ENCODE assay signal across 26 cellular contexts in genomic region chr13:90201198-90201597, GRCh38.
DNase-seq lines count a peak whose midpoint lies in the region; ATAC-seq and TF ChIP-seq lines count a peak whose summit lies in the region.
"Had no signal": no experiment of that assay in that cellular context is flagged by ENCODE, and none has a peak within 500 bp of the region (broad histone marks: within the 10 kb centered on the region; RNA-seq: fewer than 3 reads in every experiment).

No MANE protein-coding gene starts in this region.

- peaks cover 26% of the 10 kb centered on the region for H3K9me3 Mint-ChIP-seq in activated CD8-positive, alpha-beta T cell treated with anti-CD3 and anti-CD28 coated beads, Interleukin-2, amount 10 ng/mL, durations not matched to agents 7 days and 5 days (ENCODE audit: insufficient read depth)

- CTCF ChIA-PET in activated CD8-positive, alpha-beta T cell treated with anti-CD3 and anti-CD28 coated beads, Interleukin-2, amount 10 ng/mL, durations not matched to agents 7 days and 5 days (lab: Charles Lee) = no interaction called here

- H3K36me3 Mint-ChIP-seq in activated CD8-positive, alpha-beta T cell treated with anti-CD3 and anti-CD28 coated beads, Interleukin-2, amount 10 ng/mL, durations not matched to agents 7 days and 5 days (ENCODE audit: low read depth) = no peaks in the 10 kb centered on the region
- H3K36me3 Mint-ChIP-seq: activated naive CD8-positive, alpha-beta T cell had no signal

- H3K27ac Mint-ChIP-seq in activated CD8-positive, alpha-beta T cell treated with anti-CD3 and anti-CD28 coated beads, Interleukin-2, amount 10 ng/mL, durations not matched to agents 7 days and 5 days = no peak overlapping the region
- H3K27ac Mint-ChIP-seq: activated naive CD8-positive, alpha-beta T cell; T-helper 17 cell had no signal

- ATAC-seq in activated CD8-positive, alpha-beta T cell treated with anti-CD3 and anti-CD28 coated beads, Interleukin-2, amount 10 ng/mL, durations not matched to agents 7 days and 5 days = no peak
- ATAC-seq: A549, T-helper 17 cell had no signal

- H3K4me1 ChIP-seq in ACC112 (ENCODE audit: control insufficient read depth, insufficient read depth, low read length, unreplicated experiment) = no peaks in the 10 kb centered on the region
- H3K4me1 ChIP-seq in osteoblast (ENCODE audit: insufficient read depth, low read length) = no peaks in the 10 kb centered on the region
- H3K4me1 ChIP-seq: A549, esophagus squamous epithelium, SJCRH30, tibial nerve had no signal

- no peaks in the 10 kb centered on the region for H3K9me3 ChIP-seq in osteoblast (ENCODE audit: low read depth, low read length)
- H3K9me3 ChIP-seq: A549, esophagus squamous epithelium, neutrophil, SJCRH30, tibial nerve had no signal

- H3K4me3 ChIP-seq in ACC112 (ENCODE audit: low read depth, low read length) (no peak overlapping the region), epithelial cell of esophagus (ENCODE audit: low read length) (no peak overlapping the region), osteoblast (ENCODE audit: insufficient read depth, low read length) (no peak overlapping the region)
- H3K4me3 ChIP-seq: A549, esophagus squamous epithelium, SJCRH30, tibial nerve had no signal

- DNase-seq in HT1080 (ENCODE audit: low read depth) (peak; percentile 36), epithelial cell of esophagus (ENCODE audit: low read depth) (peak; percentile 49), kidney tubule cell (ENCODE audit: low spot score) (peak; percentile 17), NCI-H128 (lab: John Stamatoyannopoulos, UW; ENCODE audit: unreplicated experiment) (no peak), T-helper 9 cell (no peak), osteoblast (ENCODE audit: insufficient read length, low spot score, missing footprints) (no peak)
- no peak for DNase-seq in activated CD8-positive, alpha-beta T cell treated with anti-CD3 and anti-CD28 coated beads, Interleukin-2, amount 10 ng/mL, durations not matched to agents 7 days and 5 days
- DNase-seq: activated CD4-positive, CD25-positive, alpha-beta regulatory T cell; activated CD8-positive, alpha-beta memory T cell treated with anti-CD3 and anti-CD28 coated beads for 24 hours; caudate nucleus; DMS53; esophagus squamous epithelium; H7; IMR-90; MV-4-11; NCI-H2081; NCI-H510A treated with DMSO at 0.1 percent for 48 hours; retina; SJCRH30; stimulated activated naive CD4-positive, alpha-beta T cell; T-helper 17 cell had no signal

- H3K79me2 ChIP-seq in ACC112 (ENCODE audit: control insufficient read depth, insufficient read depth, low read length, unreplicated experiment) (no peaks in the 10 kb centered on the region), osteoblast (ENCODE audit: insufficient read depth, low read length) (no peaks in the 10 kb centered on the region)

- H3K36me3 ChIP-seq in ACC112 (ENCODE audit: insufficient read depth, low read length) (no peaks in the 10 kb centered on the region), osteoblast (ENCODE audit: insufficient read depth, low read length) (no peaks in the 10 kb centered on the region)
- H3K36me3 ChIP-seq: esophagus squamous epithelium, neutrophil, SJCRH30, tibial nerve had no signal

- H3K27ac ChIP-seq in ACC112 (ENCODE audit: low read depth, low read length) = peak overlapping the region; percentile 19; the same call in 1 of the 2 replicates
- H3K27ac ChIP-seq in osteoblast (ENCODE audit: low read depth, low read length) = no peak overlapping the region
- H3K27ac ChIP-seq: A549, esophagus squamous epithelium, neutrophil, SJCRH30, tibial nerve had no signal

- H3K27me3 Mint-ChIP-seq in activated CD8-positive, alpha-beta T cell treated with anti-CD3 and anti-CD28 coated beads, Interleukin-2, amount 10 ng/mL, durations not matched to agents 7 days and 5 days (ENCODE audit: low read depth) = no peaks in the 10 kb centered on the region
- H3K27me3 Mint-ChIP-seq: activated naive CD8-positive, alpha-beta T cell; T-helper 17 cell had no signal

- no peaks in the 10 kb centered on the region for H3K4me1 Mint-ChIP-seq in activated CD8-positive, alpha-beta T cell treated with anti-CD3 and anti-CD28 coated beads, Interleukin-2, amount 10 ng/mL, durations not matched to agents 7 days and 5 days (ENCODE audit: low read depth)
- H3K4me1 Mint-ChIP-seq: T-helper 17 cell had no signal

- H3K27me3 ChIP-seq in ACC112 (ENCODE audit: insufficient read depth, low read length) (no peaks in the 10 kb centered on the region), osteoblast (ENCODE audit: insufficient read depth, low read length) (no peaks in the 10 kb centered on the region)
- H3K27me3 ChIP-seq: esophagus squamous epithelium, neutrophil, SJCRH30, tibial nerve had no signal

- H4K20me1 ChIP-seq in osteoblast (ENCODE audit: insufficient read depth, low read length) = no peaks in the 10 kb centered on the region

- no peak overlapping the region for H3K4me2 ChIP-seq in osteoblast (ENCODE audit: insufficient read depth, low read length)
- H3K4me2 ChIP-seq: A549 had no signal

- H2AFZ ChIP-seq in ACC112 (ENCODE audit: low read length, unreplicated experiment) (no peak overlapping the region), osteoblast (ENCODE audit: low read length) (no peak overlapping the region)

- no peak overlapping the region for H3K4me3 Mint-ChIP-seq in activated CD8-positive, alpha-beta T cell treated with anti-CD3 and anti-CD28 coated beads, Interleukin-2, amount 10 ng/mL, durations not matched to agents 7 days and 5 days
- H3K4me3 Mint-ChIP-seq: activated naive CD8-positive, alpha-beta T cell; T-helper 17 cell had no signal

- no peak for TF ChIP-seq CTCF in epithelial cell of esophagus (IDR thresholded peaks at IDR 0.05; ENCODE audit: insufficient read depth, low read depth, low read length, missing control alignments)
- TF ChIP-seq CTCF in osteoblast (IDR thresholded peaks at IDR 0.05; ENCODE audit: extremely low read depth, low read depth, low read length) = no peak

- POLR2A ChIA-PET in activated CD8-positive, alpha-beta T cell treated with anti-CD3 and anti-CD28 coated beads, Interleukin-2, amount 10 ng/mL, durations not matched to agents 7 days and 5 days (lab: Charles Lee) = no interaction called here

Comparison
In these comparisons a context has a peak if more than half of its experiments do, and no peak if none do; other contexts are left out.
1. DNase-seq: peak in HT1080 (single experiment), epithelial cell of esophagus (single experiment) and kidney tubule cell (single experiment); none in activated CD8-positive, alpha-beta T cell treated with anti-CD3 and anti-CD28 coated beads, Interleukin-2, amount 10 ng/mL, durations not matched to agents 7 days and 5 days (single experiment), NCI-H128 (single experiment), T-helper 9 cell (single experiment) and osteoblast (single experiment).